In genomic region chr13:110412132-110412912, GRCh38 we compare ENCODE assay signal across 8 cellular contexts.
DNase-seq lines count a peak whose midpoint lies in the region; ATAC-seq and TF ChIP-seq lines count a peak whose summit lies in the region.

No MANE protein-coding gene starts in this region.

- H3K36me3 ChIP-seq in CD4-positive, CD25-positive, alpha-beta regulatory T cell (ENCODE audit: control insufficient read depth, insufficient read depth, low read length): no peaks in the 10 kb centered on the region
- H3K36me3 ChIP-seq in muscle layer of colon (ENCODE audit: insufficient read depth, low read length): peaks cover 8% of the 10 kb centered on the region

- peak; percentile 27 to 53 for ATAC-seq in CD4-positive, CD25-positive, alpha-beta regulatory T cell (ENCODE audit: low read depth in 2 of 2)
- peak; percentile 88 for ATAC-seq in HG03342 (IDR thresholded peaks at IDR 0.05; ENCODE audit: unreplicated experiment)

- no peak overlapping the region for H3K4me3 ChIP-seq in CD4-positive, CD25-positive, alpha-beta regulatory T cell (ENCODE audit: low read depth, low read length)
- H3K4me3 ChIP-seq in muscle layer of colon (ENCODE audit: low read depth in 1 of 2, low read length in 2 of 2): no peak overlapping the region

- H3K4me1 ChIP-seq in CD4-positive, CD25-positive, alpha-beta regulatory T cell (ENCODE audit: control insufficient read depth, insufficient read depth, low read length, poor library complexity, severe bottlenecking): no peaks in the 10 kb centered on the region
- peaks cover 71% of the 10 kb centered on the region for H3K4me1 ChIP-seq in muscle layer of colon (ENCODE audit: insufficient read depth, low read length)

- H3K27ac ChIP-seq in CD4-positive, CD25-positive, alpha-beta regulatory T cell (ENCODE audit: insufficient read depth, low read length, poor library complexity, severe bottlenecking): no peak overlapping the region
- H3K27ac ChIP-seq in muscle layer of colon (ENCODE audit: low read depth, low read length): peak overlapping the region; percentile 94

- TF ChIP-seq POLR2A in erythroblast (IDR thresholded peaks at IDR 0.05; ENCODE audit: low read length): no peak

- no peak overlapping the region for H3K27ac Mint-ChIP-seq in CD4-positive, CD25-positive, alpha-beta regulatory T cell

- peak; percentile 15 to 60 (median 38) for DNase-seq in CD4-positive, CD25-positive, alpha-beta regulatory T cell
- DNase-seq in GM19238 (ENCODE audit: insufficient read length, low spot score): peak; percentile 76
- peak; percentile 85 for DNase-seq in NCI-H774 (lab: John Stamatoyannopoulos, UW)
- DNase-seq in activated CD8-positive, alpha-beta memory T cell treated with anti-CD3 and anti-CD28 coated beads, Interleukin-2, amount 50 U/mL, for 48 hours: peak; percentile 78
- peak; percentile 67 to 78 for DNase-seq in erythroblast (lab: John Stamatoyannopoulos, UW)
- peak; percentile 10 to 31 for DNase-seq in stimulated activated CD8-positive, alpha-beta memory T cell treated with anti-CD3 and anti-CD28 coated beads, Interleukin-7, amount 100 ng/mL, for 1 hour (ENCODE audit: low read depth in 2 of 2)

- H3K4me1 Mint-ChIP-seq in CD4-positive, CD25-positive, alpha-beta regulatory T cell: peaks cover 0 to 3% (median under 1%) of the 10 kb centered on the region in 4 donors

- H3K4me3 Mint-ChIP-seq in CD4-positive, CD25-positive, alpha-beta regulatory T cell: no peak overlapping the region

- peak overlapping the region; percentile 37 for H3K9ac ChIP-seq in muscle layer of colon (ENCODE audit: low read length)

- H3K9me3 Mint-ChIP-seq in CD4-positive, CD25-positive, alpha-beta regulatory T cell: peaks cover 0 to 2% (median 0%) of the 10 kb centered on the region in 7 donors

- H3K36me3 Mint-ChIP-seq in CD4-positive, CD25-positive, alpha-beta regulatory T cell: no peaks in the 10 kb centered on the region

- H3K9me3 ChIP-seq in CD4-positive, CD25-positive, alpha-beta regulatory T cell (ENCODE audit: control insufficient read depth in 2 of 2, low read length in 2 of 2): no peaks in the 10 kb centered on the region
- H3K9me3 ChIP-seq in muscle layer of colon (ENCODE audit: low read length): no peaks in the 10 kb centered on the region

- H3K27me3 ChIP-seq in CD4-positive, CD25-positive, alpha-beta regulatory T cell (ENCODE audit: control insufficient read depth, insufficient read depth, low read length): peaks cover 5% of the 10 kb centered on the region
- H3K27me3 ChIP-seq in muscle layer of colon (ENCODE audit: control insufficient read depth in 1 of 2, insufficient read depth in 2 of 2, low read length in 2 of 2): no peaks in the 10 kb centered on the region

- peaks cover 22% of the 10 kb centered on the region for H3K27me3 Mint-ChIP-seq in CD4-positive, CD25-positive, alpha-beta regulatory T cell

Comparison
In these comparisons a context has a peak if more than half of its experiments do, and no peak if none do; other contexts are left out.
1. DNase-seq: peak in every context shown above with its lines; median percentile 85 in NCI-H774; 78 in activated CD8-positive, alpha-beta memory T cell treated with anti-CD3 and anti-CD28 coated beads, Interleukin-2, amount 50 U/mL, for 48 hours; 76 in GM19238; 72 in erythroblast; 38 in CD4-positive, CD25-positive, alpha-beta regulatory T cell; 20 in stimulated activated CD8-positive, alpha-beta memory T cell treated with anti-CD3 and anti-CD28 coated beads, Interleukin-7, amount 100 ng/mL, for 1 hour.